Comparison of ENCODE assay signal across 26 cellular contexts in the genomic region with DNA sequence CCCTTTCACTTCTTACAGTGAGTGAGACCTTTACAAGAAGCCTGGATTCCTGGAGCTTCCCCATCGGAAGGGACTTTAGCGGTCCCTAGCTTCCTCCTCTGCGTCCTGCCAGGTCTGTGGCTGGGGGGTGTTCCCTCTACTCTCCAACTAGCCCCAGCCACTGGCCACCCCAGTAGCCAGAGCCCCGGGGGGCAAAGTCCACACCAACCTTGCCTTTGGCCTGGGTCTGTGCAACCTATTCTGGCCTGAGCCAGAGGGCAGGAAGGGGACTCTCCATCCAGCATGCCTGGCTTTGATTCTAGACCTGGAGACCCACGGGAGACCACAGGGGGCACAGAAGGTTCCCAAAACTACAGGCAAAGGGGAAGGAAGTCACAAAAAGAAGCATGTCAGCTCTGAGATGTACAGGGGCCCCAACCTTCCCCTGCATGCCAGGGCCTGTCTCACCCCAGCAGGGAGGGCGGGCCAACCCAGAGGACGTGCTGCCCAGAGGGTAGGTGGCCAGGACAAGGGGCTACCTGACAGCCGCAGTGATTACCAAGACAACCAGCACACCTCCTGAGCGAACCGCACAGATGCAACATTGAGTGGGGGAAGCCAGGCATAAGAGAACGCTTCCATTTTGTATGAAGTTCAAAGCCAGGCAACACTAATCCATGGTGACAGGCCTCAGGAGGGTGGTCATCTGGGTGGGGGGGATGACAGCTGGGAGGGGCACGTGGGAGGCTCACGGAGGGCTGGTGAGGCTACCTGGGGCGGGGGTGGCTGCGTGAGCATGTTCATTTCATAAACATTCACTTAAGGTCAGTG. TPM values are rescaled to one million over a fixed set of nuclear protein-coding genes. Genes with fewer than 3 reads are reported as not detected.
"Had no signal": no experiment of that assay in that cellular context is flagged by ENCODE, and none has a peak within 500 bp of the region (broad histone marks: within the 10 kb centered on the region; RNA-seq: fewer than 3 reads in every experiment).

No MANE protein-coding gene starts in this region.

- DNase-seq: activated CD4-positive, alpha-beta T cell treated with anti-CD3 and anti-CD28 coated beads, Interleukin-2, amount 50 U/mL, for 1 hour; activated CD4-positive, CD25-positive, alpha-beta regulatory T cell treated with anti-CD3 and anti-CD28 coated beads, Interleukin-2, amount 50 U/mL, for 72 hours; activated CD8-positive, alpha-beta T cell treated with anti-CD3 and anti-CD28 coated beads, Interleukin-2, amount 10 ng/mL, durations not matched to agents 7 days and 5 days; activated gamma-delta T cell treated with Interleukin-2 at 50 U/mL for 16 hours; dermis blood vessel endothelial cell; effector memory CD8-positive, alpha-beta T cell; foreskin melanocyte; kidney; naive thymus-derived CD4-positive, alpha-beta T cell; ovary; stimulated activated CD4-positive, alpha-beta T cell treated with anti-CD3 and anti-CD28 coated beads, Interleukin-2, amount 100 ng/mL, for 24 hours; stomach; testis; trophoblast cell; uterus had no signal

- H3K36me3 Mint-ChIP-seq: activated naive CD4-positive, alpha-beta T cell treated with anti-CD3 and anti-CD28 coated beads, Interleukin-2, amount 50 U/mL, for 24 hours; naive thymus-derived CD4-positive, alpha-beta T cell; stimulated activated memory B cell treated with anti-CD40 and anti-IgM and Interleukin-4, amounts not matched to agents 10 μg/mL and 1 μg/mL and 100 μg/mL, for 72 hours had no signal

- H3K9me3 Mint-ChIP-seq: activated naive CD4-positive, alpha-beta T cell treated with anti-CD3 and anti-CD28 coated beads, Interleukin-2, amount 50 U/mL, for 24 hours; activated T-helper 1 cell treated with anti-CD3 and anti-CD28 coated beads, Interleukin-12 subunit alpha, Interleukin-12 subunit beta, Interleukin-2, Interleukin-4 antibody, amounts not matched to agents 30 ng/mL and 10 ng/mL and 1 ng/mL, durations not matched to agents 14 hours and 24 hours and 36 hours; stimulated activated memory B cell treated with anti-CD40 and anti-IgM and Interleukin-4, amounts not matched to agents 10 μg/mL and 1 μg/mL and 100 μg/mL, for 72 hours had no signal

- H3K4me1 Mint-ChIP-seq: activated naive CD4-positive, alpha-beta T cell treated with anti-CD3 and anti-CD28 coated beads, Interleukin-2, amount 50 U/mL, for 24 hours; stimulated activated memory B cell treated with anti-CD40 and anti-IgM and Interleukin-4, amounts not matched to agents 10 μg/mL and 1 μg/mL and 100 μg/mL, for 72 hours had no signal

- H3K27me3 ChIP-seq: ovary, right atrium auricular region, testis, uterus had no signal

- H3K36me3 ChIP-seq: ovary, prostate gland, right atrium auricular region, uterus had no signal

- ATAC-seq: activated CD8-positive, alpha-beta T cell treated with anti-CD3 and anti-CD28 coated beads, Interleukin-2, amount 10 ng/mL, durations not matched to agents 7 days and 5 days; effector memory CD8-positive, alpha-beta T cell; esophagus mucosa; left lobe of liver; naive thymus-derived CD4-positive, alpha-beta T cell; stimulated activated memory B cell treated with anti-CD40 and anti-IgM and Interleukin-4, amounts not matched to agents 10 μg/mL and 1 μg/mL and 100 μg/mL, for 72 hours had no signal

- H3K4me3 ChIP-seq: lung, ovary, prostate gland, right atrium auricular region, skin epidermis, stomach, testis, uterus had no signal

- H3K4me3 Mint-ChIP-seq: activated CD8-positive, alpha-beta T cell treated with anti-CD3 and anti-CD28 coated beads, Interleukin-2, amount 10 ng/mL, durations not matched to agents 7 days and 5 days; activated naive CD4-positive, alpha-beta T cell treated with anti-CD3 and anti-CD28 coated beads, Interleukin-2, amount 50 U/mL, for 24 hours; activated T-helper 1 cell treated with anti-CD3 and anti-CD28 coated beads, Interleukin-12 subunit alpha, Interleukin-12 subunit beta, Interleukin-2, Interleukin-4 antibody, amounts not matched to agents 30 ng/mL and 10 ng/mL and 1 ng/mL, durations not matched to agents 14 hours and 24 hours and 36 hours; effector memory CD8-positive, alpha-beta T cell; naive thymus-derived CD4-positive, alpha-beta T cell; stimulated activated memory B cell treated with anti-CD40 and anti-IgM and Interleukin-4, amounts not matched to agents 10 μg/mL and 1 μg/mL and 100 μg/mL, for 72 hours had no signal

- H3K27ac ChIP-seq: ovary, prostate gland, right atrium auricular region, skin epidermis, stomach, testis, uterus, VCaP had no signal

- H3K27ac Mint-ChIP-seq: activated CD8-positive, alpha-beta T cell treated with anti-CD3 and anti-CD28 coated beads, Interleukin-2, amount 10 ng/mL, durations not matched to agents 7 days and 5 days; activated naive CD4-positive, alpha-beta T cell treated with anti-CD3 and anti-CD28 coated beads, Interleukin-2, amount 50 U/mL, for 24 hours; activated T-helper 1 cell treated with anti-CD3 and anti-CD28 coated beads, Interleukin-12 subunit alpha, Interleukin-12 subunit beta, Interleukin-2, Interleukin-4 antibody, amounts not matched to agents 30 ng/mL and 10 ng/mL and 1 ng/mL, durations not matched to agents 14 hours and 24 hours and 36 hours; effector memory CD8-positive, alpha-beta T cell; naive thymus-derived CD4-positive, alpha-beta T cell; stimulated activated memory B cell treated with anti-CD40 and anti-IgM and Interleukin-4, amounts not matched to agents 10 μg/mL and 1 μg/mL and 100 μg/mL, for 72 hours had no signal

- H3K9me3 ChIP-seq: ovary, prostate gland, testis had no signal

- H3K4me1 ChIP-seq: prostate gland, right atrium auricular region, stomach, testis, uterus had no signal

RNA-seq across cellular contexts. Expression of a gene that starts 52.3 kb away (rescaled TPM):
- polyA plus RNA-seq: endothelial cell of umbilical vein; naive thymus-derived CD4-positive, alpha-beta T cell had no signal
